8 cellular contexts compared by ENCODE assay signal in the genomic region with DNA sequence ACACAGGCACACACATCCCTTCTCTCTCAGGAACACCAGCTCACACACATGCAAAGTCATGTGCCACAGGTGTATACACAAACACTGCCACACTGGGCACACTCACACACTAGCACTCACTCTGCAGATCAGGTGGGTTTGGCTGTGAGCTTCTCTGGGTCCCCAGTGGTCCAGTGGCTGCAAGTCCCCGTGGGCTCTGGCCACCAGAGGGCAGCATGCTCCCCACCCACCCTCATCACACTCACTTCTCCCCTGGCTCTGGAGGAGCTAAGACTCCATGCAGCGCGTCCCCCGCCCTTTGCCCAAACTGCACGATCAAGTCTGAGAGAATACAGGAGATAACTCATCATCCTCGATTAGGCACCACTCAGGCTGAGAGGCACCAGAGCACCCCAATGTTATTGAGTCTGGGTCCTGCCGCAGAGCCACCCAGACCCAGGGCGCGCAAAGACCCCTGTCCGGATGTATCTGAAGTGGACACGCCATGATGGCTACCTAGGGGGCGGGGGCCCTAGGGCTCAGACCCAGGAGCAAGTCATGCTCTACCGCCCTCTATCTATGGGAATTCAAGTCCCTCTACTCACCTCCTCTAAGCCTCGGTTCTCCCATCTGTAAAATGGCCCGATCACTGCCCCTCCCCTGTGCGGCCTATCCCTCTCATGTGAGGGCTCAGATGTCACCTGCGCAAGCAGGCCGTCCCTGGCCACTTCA.
DNase-seq lines count a peak whose midpoint lies in the region; ATAC-seq, FAIRE-seq and TF ChIP-seq lines count a peak whose summit lies in the region.

No MANE protein-coding gene starts in this region.

- DNase-seq in COR-L47 (lab: John Stamatoyannopoulos, UW) (peak; percentile 63), HTR-8/SVneo (ENCODE audit: insufficient read length, low spot score) (peak; percentile 84), PC-3 (peak; percentile 72), fibroblast of peridontal ligament (ENCODE audit: extremely low read depth) (peak; percentile 31), non-pigmented ciliary epithelial cell (ENCODE audit: low read depth) (peak; percentile 4), suprapubic skin (ENCODE audit: low spot score in 2 of 2) (no peak)
- peak; percentile 67 for DNase-seq in activated T-cell treated with anti-CD3 and anti-CD28 coated beads, Interleukin-2, amount 50 U/mL, for 1 hour

- 90% methylated on average over 9 of the region's 18 CpGs for WGBS in suprapubic skin

- no peak overlapping the region for H3K4me2 ChIP-seq in PC-3 (ENCODE audit: low read length)

- CTCF ChIA-PET in PC-3 (lab: Charles Lee): interaction anchor here (0.5 to 2.2 kb wide), 5 partner anchors 69 to 1852 kb away, joined by 3 to 16 read pairs (median 4); no protein-coding TSS in a partner anchor

- peak; percentile 91 for FAIRE-seq in HTR-8/SVneo (lab: Jason Lieb, UNC)

- ATAC-seq in PC-3: peak; percentile 83
- no peak for ATAC-seq in GM21447 (IDR thresholded peaks at IDR 0.05; ENCODE audit: unreplicated experiment)

- POLR2A ChIA-PET in PC-3 (lab: Charles Lee; ENCODE audit: unreplicated experiment): no interaction called here

- no peak for TF ChIP-seq POLR2A in suprapubic skin (IDR thresholded peaks at IDR 0.05)

- intact Hi-C loops in PC-3 (cut with micrococcal nuclease): loop anchor here (1.0 kb wide), 1 partner anchor 99 kb away; no protein-coding TSS in a partner anchor

- no peak overlapping the region for H2AFZ ChIP-seq in PC-3 (ENCODE audit: low read length)

- H3K27ac ChIP-seq in PC-3 (ENCODE audit: low read length) (no peak overlapping the region), suprapubic skin (no peak overlapping the region)

- no peak overlapping the region for H3K4me3 ChIP-seq in PC-3 (ENCODE audit: low read length)
- no peak overlapping the region for H3K4me3 ChIP-seq in suprapubic skin

- no peaks in the 10 kb centered on the region for H4K20me1 ChIP-seq in PC-3 (ENCODE audit: low read length)

- H3K9me3 ChIP-seq in PC-3 (ENCODE audit: low read length) (no peaks in the 10 kb centered on the region), suprapubic skin (no peaks in the 10 kb centered on the region)

- no peaks in the 10 kb centered on the region for H3F3A ChIP-seq in PC-3 (ENCODE audit: low read length, unreplicated experiment)

- no peaks in the 10 kb centered on the region for H3K9me2 ChIP-seq in PC-3 (replicated peaks; ENCODE audit: low read length)

- H3K27me3 ChIP-seq in PC-3 (ENCODE audit: low read length) (no peaks in the 10 kb centered on the region), suprapubic skin (peaks cover 8% of the 10 kb centered on the region)

- H3K4me1 ChIP-seq in PC-3 (ENCODE audit: insufficient read depth, low read length) (peaks cover 16% of the 10 kb centered on the region), suprapubic skin (peaks cover 7% of the 10 kb centered on the region)

- no TSS peak for BruUV-seq in PC-3 (replicated peaks; lab: Mats Ljungman, UMichigan)

- TF ChIP-seq EP300 in suprapubic skin (IDR thresholded peaks at IDR 0.05): no peak

- TF ChIP-seq CTCF in PC-3 (conservative IDR thresholded peaks at IDR 0.05; ENCODE audit: low read depth, low read length) (peak; percentile 95), suprapubic skin (IDR thresholded peaks at IDR 0.05) (peak; percentile 23 to 70)

- H3K36me3 ChIP-seq in PC-3 (ENCODE audit: low read depth, low read length) (no peaks in the 10 kb centered on the region), suprapubic skin (no peaks in the 10 kb centered on the region)

- no peaks in the 10 kb centered on the region for H3K79me2 ChIP-seq in PC-3 (ENCODE audit: low read length)

- no peak overlapping the region for H3K9ac ChIP-seq in PC-3 (ENCODE audit: low read length)

Comparison
In these comparisons a context has a peak if more than half of its experiments do, and no peak if none do; other contexts are left out.
1. DNase-seq: peak in COR-L47 (single experiment), HTR-8/SVneo (single experiment), PC-3 (single experiment), activated T-cell treated with anti-CD3 and anti-CD28 coated beads, Interleukin-2, amount 50 U/mL, for 1 hour (single experiment), fibroblast of peridontal ligament (single experiment) and non-pigmented ciliary epithelial cell (single experiment); none in suprapubic skin (0 of 2).